Comparison of ENCODE assay signal across 5 cellular contexts in the genomic region with DNA sequence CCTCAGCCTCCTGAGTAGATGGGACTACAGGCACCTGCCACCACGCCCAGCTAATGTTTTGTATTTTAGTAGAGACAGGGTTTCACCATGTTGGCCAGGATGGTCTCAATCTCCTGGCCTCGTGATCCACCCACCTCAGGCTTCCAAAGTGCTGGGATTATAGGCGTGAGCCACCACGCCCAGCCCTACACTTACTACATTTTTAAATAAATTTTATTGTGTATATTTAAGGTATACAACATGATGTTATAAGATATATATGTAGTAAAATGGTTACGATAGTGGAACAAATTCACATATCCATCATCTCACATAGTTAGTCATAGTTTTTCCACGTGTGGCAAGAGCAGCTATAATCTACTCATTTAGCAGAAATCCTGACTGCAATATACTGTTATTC.
A peak's percentile ranks its signal among the peaks of the same experiment; 100 is the strongest.
DNase-seq lines count a peak whose midpoint lies in the region; ATAC-seq and TF ChIP-seq lines count a peak whose summit lies in the region.
"Not testable (repeated sequence)": the region's sequence is repeated elsewhere in the genome, so short reads cannot be mapped to it uniquely, and the experiment has no call there.

No MANE protein-coding gene starts in this region.

- H3K9ac ChIP-seq in BLaER1 treated with 17β-estradiol and CSF1 and Interleukin-3, amounts not matched to agents 10 nM and 100 nM; colonic mucosa (ENCODE audit: low read depth in 2 of 2, low read length in 2 of 2): not testable (repeated sequence)

- H3K27ac ChIP-seq in BLaER1 treated with 17β-estradiol and CSF1 and Interleukin-3, amounts not matched to agents 10 nM and 100 nM: peak overlapping the region in 6 of 11 experiments; percentile 86 to 95 (median 91); a peak in 8 of 22 replicates
- H3K27ac ChIP-seq in colonic mucosa: not testable (repeated sequence)
- peak overlapping the region in 1 of 4 donors; percentile 27 for H3K27ac ChIP-seq in transverse colon

- not testable (repeated sequence) for H3K9me3 ChIP-seq in BLaER1 treated with 17β-estradiol and CSF1 and Interleukin-3, amounts not matched to agents 10 nM and 100 nM (replicated peaks in 1 of 11); colonic mucosa; mucosa of descending colon; transverse colon

- H3K4me2 ChIP-seq in BLaER1 treated with 17β-estradiol and CSF1 and Interleukin-3, amounts not matched to agents 10 nM and 100 nM: not testable (repeated sequence)

- not testable (repeated sequence) for TF ChIP-seq CTCF in colonic mucosa (IDR thresholded peaks at IDR 0.05); mucosa of descending colon (IDR thresholded peaks at IDR 0.05); transverse colon (IDR thresholded peaks at IDR 0.05)

- H3K27me3 ChIP-seq in BLaER1 treated with 17β-estradiol and CSF1 and Interleukin-3, amounts not matched to agents 10 nM and 100 nM; colonic mucosa; transverse colon: not testable (repeated sequence)

- H3K36me3 ChIP-seq in BLaER1 treated with 17β-estradiol and CSF1 and Interleukin-3, amounts not matched to agents 10 nM and 100 nM; colonic mucosa; mucosa of descending colon (ENCODE audit: low read depth); transverse colon: not testable (repeated sequence)

- H4K20me1 ChIP-seq in BLaER1 treated with 17β-estradiol and CSF1 and Interleukin-3, amounts not matched to agents 10 nM and 100 nM: not testable (repeated sequence)

- in situ Hi-C loops in transverse colon (cut with MboI; ENCODE audit: low pct_ligation_motif_present in 1 of 4, low pct_unique_long_range_greater_than_20kb in 1 of 4, low sequenced_read_pairs in 3 of 4): not testable (repeated sequence)

- peak; percentile 66 for ATAC-seq in left colon
- ATAC-seq in mucosa of descending colon: peak; percentile 67

- H3K4me1 ChIP-seq in BLaER1 treated with 17β-estradiol and CSF1 and Interleukin-3, amounts not matched to agents 10 nM and 100 nM: peaks cover 34 to 82% (median 76%) of the 10 kb centered on the region in 10 experiments
- H3K4me1 ChIP-seq in colonic mucosa; mucosa of descending colon (ENCODE audit: low read depth): not testable (repeated sequence)
- peaks cover 0 to 13% (median 4%) of the 10 kb centered on the region in 4 donors for H3K4me1 ChIP-seq in transverse colon

- DNase-seq in colonic mucosa (peak; percentile 28), left colon (peak in 1 of 2 donors; percentile 37), mucosa of descending colon (peak; percentile 39 to 54 (median 43)), transverse colon (peak; percentile 46)

- WGBS in transverse colon (ENCODE audit: low coverage in 1 of 2), 2 donors: 38 to 51% methylated on average over 5 to 6 of the region's 6 CpGs

- not testable (repeated sequence) for TF ChIP-seq POLR2A in transverse colon (IDR thresholded peaks at IDR 0.05)

- not testable (repeated sequence) for TF ChIP-seq EP300 in transverse colon (IDR thresholded peaks at IDR 0.05; ENCODE audit: low read depth)

- intact Hi-C loops in colonic mucosa (cut with DNase I); left colon (cut with DNase I, micrococcal nuclease); mucosa of descending colon (cut with DNase I, micrococcal nuclease); transverse colon (cut with DNase I; ENCODE audit: low total_unique reads): not testable (repeated sequence)

- not testable (repeated sequence) for H3K4me3 ChIP-seq in BLaER1 treated with 17β-estradiol and CSF1 and Interleukin-3, amounts not matched to agents 10 nM and 100 nM; colonic mucosa; mucosa of descending colon; transverse colon
